8 cellular contexts compared by ENCODE assay signal in the genomic region with DNA sequence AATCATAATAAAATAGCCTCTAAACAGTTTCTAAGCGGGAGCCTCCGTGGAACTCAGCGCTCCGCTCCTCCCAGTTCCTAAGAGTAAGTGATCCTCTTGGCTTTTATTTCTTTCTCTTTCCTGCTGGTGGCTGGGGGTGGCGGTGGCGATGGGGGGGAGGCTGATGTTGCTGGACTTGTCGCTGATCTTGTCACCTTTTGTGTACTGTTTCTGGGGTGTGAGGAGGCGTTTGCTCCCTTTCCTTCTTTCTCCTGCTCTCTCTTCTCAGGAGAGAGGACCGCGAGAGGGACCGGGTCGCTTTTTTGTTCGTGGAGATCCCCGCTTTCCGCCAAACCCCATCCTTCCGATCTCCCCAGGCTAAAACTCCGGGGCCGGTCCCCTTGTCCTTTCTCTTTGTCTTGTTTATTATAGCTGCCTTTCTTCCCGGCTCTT. TPM values are rescaled to one million over a fixed set of nuclear protein-coding genes. Genes with fewer than 3 reads are reported as not detected.
DNase-seq lines count a peak whose midpoint lies in the region; ATAC-seq and TF ChIP-seq lines count a peak whose summit lies in the region.

No MANE protein-coding gene starts in this region.

- ATAC-seq in natural killer cell treated with Interleukin-12 subunit alpha and Interleukin-12 subunit beta and Interleukin-15 and Interleukin-18, amount 100 ng/mL, for 72 hours = no peak
- ATAC-seq in esophagus mucosa (no peak), HG03565 (IDR thresholded peaks at IDR 0.05; ENCODE audit: unreplicated experiment) (no peak)

- H3K4me3 Mint-ChIP-seq in endothelial cell (ENCODE audit: unreplicated experiment) = peak overlapping the region; percentile 98
- peak overlapping the region; percentile 76 for H3K4me3 Mint-ChIP-seq in natural killer cell treated with Interleukin-12 subunit alpha and Interleukin-12 subunit beta and Interleukin-15 and Interleukin-18, amount 100 ng/mL, for 72 hours

- H3K4me1 Mint-ChIP-seq in endothelial cell (ENCODE audit: unreplicated experiment) = peaks cover 44% of the 10 kb centered on the region
- peaks cover 22 to 23% of the 10 kb centered on the region in 2 donors for H3K4me1 Mint-ChIP-seq in natural killer cell treated with Interleukin-12 subunit alpha and Interleukin-12 subunit beta and Interleukin-15 and Interleukin-18, amount 100 ng/mL, for 72 hours (ENCODE audit: low read depth in 2 of 2)

- peak overlapping the region; percentile 92 for H3K27ac Mint-ChIP-seq in endothelial cell (ENCODE audit: unreplicated experiment)
- H3K27ac Mint-ChIP-seq in natural killer cell treated with Interleukin-12 subunit alpha and Interleukin-12 subunit beta and Interleukin-15 and Interleukin-18, amount 100 ng/mL, for 72 hours = no peak overlapping the region

- DNase-seq in GM20000 (ENCODE audit: low spot score) = peak; percentile 25
- peak; percentile 26 for DNase-seq in OCI-M1 (lab: John Stamatoyannopoulos, UW)
- DNase-seq in endothelial cell (ENCODE audit: low spot score) = no peak
- no peak for DNase-seq in natural killer cell treated with Interleukin-12 subunit alpha and Interleukin-12 subunit beta and Interleukin-15 and Interleukin-18, amount 100 ng/mL, for 72 hours (ENCODE audit: low spot score)
- no peak for DNase-seq in AML-193 (lab: John Stamatoyannopoulos, UW)
- DNase-seq in GM13977 (ENCODE audit: low spot score) = no peak

- in situ Hi-C loops in GM13977 (cut with MboI; ENCODE audit: low pct_unique_long_range_greater_than_20kb, low sequenced_read_pairs, unreplicated experiment) = no loop called here

- peaks cover 15% of the 10 kb centered on the region for H3K27me3 Mint-ChIP-seq in endothelial cell (ENCODE audit: unreplicated experiment)
- peaks cover 67 to 87% of the 10 kb centered on the region in 2 donors for H3K27me3 Mint-ChIP-seq in natural killer cell treated with Interleukin-12 subunit alpha and Interleukin-12 subunit beta and Interleukin-15 and Interleukin-18, amount 100 ng/mL, for 72 hours

- TF ChIP-seq CTCF in GM20000 (IDR thresholded peaks at IDR 0.05; ENCODE audit: extremely low read depth, missing control alignments) (no peak), endothelial cell (IDR thresholded peaks at IDR 0.05; ENCODE audit: unreplicated experiment) (no peak), GM13977 (IDR thresholded peaks at IDR 0.05; ENCODE audit: extremely low read depth, insufficient read depth, missing control alignments) (no peak)

- no peaks in the 10 kb centered on the region for H3K36me3 Mint-ChIP-seq in endothelial cell (ENCODE audit: low read depth, unreplicated experiment)
- peaks cover 32% of the 10 kb centered on the region for H3K36me3 Mint-ChIP-seq in natural killer cell treated with Interleukin-12 subunit alpha and Interleukin-12 subunit beta and Interleukin-15 and Interleukin-18, amount 100 ng/mL, for 72 hours

- H3K9me3 Mint-ChIP-seq in endothelial cell (ENCODE audit: unreplicated experiment) = no peaks in the 10 kb centered on the region
- H3K9me3 Mint-ChIP-seq in natural killer cell treated with Interleukin-12 subunit alpha and Interleukin-12 subunit beta and Interleukin-15 and Interleukin-18, amount 100 ng/mL, for 72 hours = peaks cover 3% of the 10 kb centered on the region

RNA-seq across cellular contexts. Expression of a gene that starts 0.9 kb away (rescaled TPM):
- total RNA-seq in endothelial cell (ENCODE audit: unreplicated experiment) = 7.2 TPM
- not detected for total RNA-seq in natural killer cell treated with Interleukin-12 subunit alpha and Interleukin-12 subunit beta and Interleukin-15 and Interleukin-18, amount 100 ng/mL, for 72 hours
- 0.88 TPM for total RNA-seq in esophagus mucosa

Comparison
In these comparisons a context has a peak if more than half of its experiments do, and no peak if none do; other contexts are left out.
1. DNase-seq: peak in GM20000 (single experiment) and OCI-M1 (single experiment); none in endothelial cell (single experiment), natural killer cell treated with Interleukin-12 subunit alpha and Interleukin-12 subunit beta and Interleukin-15 and Interleukin-18, amount 100 ng/mL, for 72 hours (single experiment), AML-193 (0 of 2) and GM13977 (single experiment).